ENCODE assay signal across 8 cellular contexts in genomic region chr20:50292324-50293243, GRCh38.
DNase-seq lines count a peak whose midpoint lies in the region; ATAC-seq and TF ChIP-seq lines count a peak whose summit lies in the region.

No MANE protein-coding gene starts in this region.

- H3K4me3 Mint-ChIP-seq in activated naive CD4-positive, alpha-beta T cell treated with anti-CD3 and anti-CD28 coated beads for 36 hours = no peak overlapping the region
- H3K4me3 Mint-ChIP-seq in WTC11 = no peak overlapping the region
- no peak overlapping the region for H3K4me3 Mint-ChIP-seq in CD8-positive, alpha-beta T cell

- H3K36me3 ChIP-seq in CD8-positive, alpha-beta T cell (ENCODE audit: insufficient read depth, low read length) = no peaks in the 10 kb centered on the region

- no peaks in the 10 kb centered on the region for H3K36me3 Mint-ChIP-seq in activated naive CD4-positive, alpha-beta T cell treated with anti-CD3 and anti-CD28 coated beads for 36 hours (ENCODE audit: low read depth)
- no peaks in the 10 kb centered on the region for H3K36me3 Mint-ChIP-seq in WTC11
- H3K36me3 Mint-ChIP-seq in CD8-positive, alpha-beta T cell = no peaks in the 10 kb centered on the region

- peaks cover 6% of the 10 kb centered on the region for H3K4me1 Mint-ChIP-seq in activated naive CD4-positive, alpha-beta T cell treated with anti-CD3 and anti-CD28 coated beads for 36 hours (ENCODE audit: low read depth)
- no peaks in the 10 kb centered on the region for H3K4me1 Mint-ChIP-seq in WTC11
- peaks cover 4% of the 10 kb centered on the region for H3K4me1 Mint-ChIP-seq in CD8-positive, alpha-beta T cell (ENCODE audit: low read depth)

- no peaks in the 10 kb centered on the region for H3K27me3 ChIP-seq in foreskin keratinocyte
- H3K27me3 ChIP-seq in CD8-positive, alpha-beta T cell (ENCODE audit: insufficient read depth, low read length) = no peaks in the 10 kb centered on the region

- H3K27ac ChIP-seq in foreskin keratinocyte = no peak overlapping the region
- H3K27ac ChIP-seq in CD8-positive, alpha-beta T cell (ENCODE audit: low read depth, low read length) = no peak overlapping the region

- intact Hi-C loops in activated naive CD4-positive, alpha-beta T cell treated with anti-CD3 and anti-CD28 coated beads for 36 hours (cut with micrococcal nuclease) = no loop called here
- intact Hi-C loops in CD8-positive, alpha-beta T cell (cut with DNase I, micrococcal nuclease) = no loop called here

- peak; percentile 20 for DNase-seq in activated naive CD4-positive, alpha-beta T cell treated with Interleukin-2 at 50 U/mL for 16 hours
- DNase-seq in activated naive CD4-positive, alpha-beta T cell treated with anti-CD3 and anti-CD28 coated beads for 36 hours = no peak
- DNase-seq in WTC11 (ENCODE audit: low spot score) = peak; percentile 30
- DNase-seq in foreskin keratinocyte = no peak
- peak; percentile 51 for DNase-seq in occipital lobe (lab: John Stamatoyannopoulos, UW)
- DNase-seq in CD8-positive, alpha-beta T cell = no peak

- POLR2A ChIA-PET in WTC11 (lab: Charles Lee) = no interaction called here
- POLR2A ChIA-PET in CD8-positive, alpha-beta T cell (lab: Charles Lee) = no interaction called here

- CTCF ChIA-PET in activated naive CD4-positive, alpha-beta T cell treated with anti-CD3 and anti-CD28 coated beads for 36 hours (lab: Charles Lee) = no interaction called here
- CTCF ChIA-PET in WTC11 (lab: Charles Lee) = interaction anchor here (0.5 to 1.6 kb wide), 3 partner anchors 11 to 102 kb away, joined by 3 to 9 read pairs (median 4); partner anchors contain the start of gene CEBPB
- CTCF ChIA-PET in CD8-positive, alpha-beta T cell (lab: Charles Lee) = no interaction called here

- ATAC-seq in WTC11 = no peak; the same call in 1 of the 2 replicates
- ATAC-seq in foreskin keratinocyte = peak; percentile 33
- ATAC-seq in CD8-positive, alpha-beta T cell = no peak
- ATAC-seq in HG03039 (IDR thresholded peaks at IDR 0.05; ENCODE audit: unreplicated experiment) = no peak
- ATAC-seq in GM19035 (IDR thresholded peaks at IDR 0.05; ENCODE audit: unreplicated experiment) = no peak

- H3K27me3 Mint-ChIP-seq in activated naive CD4-positive, alpha-beta T cell treated with anti-CD3 and anti-CD28 coated beads for 36 hours (ENCODE audit: low read depth) = no peaks in the 10 kb centered on the region
- no peaks in the 10 kb centered on the region for H3K27me3 Mint-ChIP-seq in WTC11 (ENCODE audit: low read depth)
- peaks cover 11% of the 10 kb centered on the region for H3K27me3 Mint-ChIP-seq in CD8-positive, alpha-beta T cell (ENCODE audit: low read depth)

- no peaks in the 10 kb centered on the region for H3K9me3 Mint-ChIP-seq in activated naive CD4-positive, alpha-beta T cell treated with anti-CD3 and anti-CD28 coated beads for 36 hours
- no peaks in the 10 kb centered on the region for H3K9me3 Mint-ChIP-seq in WTC11
- H3K9me3 Mint-ChIP-seq in CD8-positive, alpha-beta T cell = no peaks in the 10 kb centered on the region

- no peak overlapping the region for H3K27ac Mint-ChIP-seq in activated naive CD4-positive, alpha-beta T cell treated with anti-CD3 and anti-CD28 coated beads for 36 hours
- no peak overlapping the region for H3K27ac Mint-ChIP-seq in WTC11
- no peak overlapping the region for H3K27ac Mint-ChIP-seq in CD8-positive, alpha-beta T cell

- no peak overlapping the region for H3K4me3 ChIP-seq in CD8-positive, alpha-beta T cell (ENCODE audit: low read depth, low read length)

- H3K4me1 ChIP-seq in foreskin keratinocyte = no peaks in the 10 kb centered on the region
- no peaks in the 10 kb centered on the region for H3K4me1 ChIP-seq in CD8-positive, alpha-beta T cell (ENCODE audit: insufficient read depth, low read length)

- H3K9me3 ChIP-seq in CD8-positive, alpha-beta T cell (ENCODE audit: low read length) = no peaks in the 10 kb centered on the region

- TF ChIP-seq CTCF in WTC11 (IDR thresholded peaks at IDR 0.05) (no peak), foreskin keratinocyte (conservative IDR thresholded peaks at IDR 0.05) (no peak)
- TF ChIP-seq CTCF in CD8-positive, alpha-beta T cell (IDR thresholded peaks at IDR 0.05) = no peak

TF ChIP-seq in WTC11, 78 proteins besides CTCF, POLR2A, EP300 and RAD21:
- TF ChIP-seq ESRRA (CRISPR knock-in tag; IDR thresholded peaks at IDR 0.05; ENCODE audit: borderline replicate concordance) (no peak), GTF2I (CRISPR knock-in tag; conservative IDR thresholded peaks at IDR 0.05) (0 out of 2 replicates have a peak, but pooled peaks have one; percentile 32), FOXP1 (CRISPR knock-in tag; IDR thresholded peaks at IDR 0.05; ENCODE audit: borderline replicate concordance) (no peak), USF1 (CRISPR knock-in tag; IDR thresholded peaks at IDR 0.05) (0 out of 2 replicates have a peak, but pooled peaks have one; percentile 18), ZBTB43 (CRISPR knock-in tag; IDR thresholded peaks at IDR 0.05) (no peak), ZMAT4 (CRISPR knock-in tag; IDR thresholded peaks at IDR 0.05) (no peak), ZSCAN18 (CRISPR knock-in tag; IDR thresholded peaks at IDR 0.05) (no peak), FOXJ3 (CRISPR knock-in tag; IDR thresholded peaks at IDR 0.05; ENCODE audit: borderline replicate concordance) (no peak), NFE2L1 (CRISPR knock-in tag; IDR thresholded peaks at IDR 0.05) (peak; percentile 69; the same call in 1 of the 2 replicates), GABPB1 (CRISPR knock-in tag; IDR thresholded peaks at IDR 0.05) (peak; percentile 94), ZNF423 (CRISPR knock-in tag; IDR thresholded peaks at IDR 0.05) (no peak)

Comparison
In these comparisons a context has a peak if more than half of its experiments do, and no peak if none do; other contexts are left out.
1. DNase-seq: peak in activated naive CD4-positive, alpha-beta T cell treated with Interleukin-2 at 50 U/mL for 16 hours (single experiment), WTC11 (single experiment) and occipital lobe (single experiment); none in activated naive CD4-positive, alpha-beta T cell treated with anti-CD3 and anti-CD28 coated beads for 36 hours (single experiment), foreskin keratinocyte (0 of 2) and CD8-positive, alpha-beta T cell (0 of 7).